Comparison of ENCODE assay signal across 24 cellular contexts in genomic region chr4:147015531-147015930, GRCh38.
"Had no signal": no experiment of that assay in that cellular context is flagged by ENCODE, and none has a peak within 500 bp of the region (broad histone marks: within the 10 kb centered on the region; RNA-seq: fewer than 3 reads in every experiment).

No MANE protein-coding gene starts in this region.

- H3K4me1 Mint-ChIP-seq: activated T-helper 17 cell treated with anti-CD3 and anti-CD28 coated beads, Interleukin-2, amount 50 U/mL, for 72 hours; natural killer cell; stimulated activated naive B cell treated with anti-CD40 and anti-IgM and Interleukin-4, amounts not matched to agents 10 μg/mL and 1 μg/mL and 100 μg/mL, for 72 hours; T-helper 17 cell had no signal

- H3K9me3 ChIP-seq: esophagus muscularis mucosa, heart left ventricle, stomach, tibial artery had no signal

- H3K27me3 ChIP-seq: esophagus muscularis mucosa, tibial artery had no signal

- H3K4me3 ChIP-seq: stomach, tibial artery had no signal

- H3K27ac Mint-ChIP-seq: activated T-helper 17 cell treated with anti-CD3 and anti-CD28 coated beads, Interleukin-2, amount 50 U/mL, for 72 hours; natural killer cell; stimulated activated naive B cell treated with anti-CD40 and anti-IgM and Interleukin-4, amounts not matched to agents 10 μg/mL and 1 μg/mL and 100 μg/mL, for 72 hours; T-helper 17 cell had no signal

- H3K9me3 Mint-ChIP-seq: activated T-cell treated with anti-CD3 and anti-CD28 coated beads, Interleukin-2, amount 50 U/mL, for 4 hours; activated T-helper 17 cell treated with anti-CD3 and anti-CD28 coated beads, Interleukin-2, amount 50 U/mL, for 72 hours; natural killer cell; stimulated activated naive B cell treated with anti-CD40 and anti-IgM and Interleukin-4, amounts not matched to agents 10 μg/mL and 1 μg/mL and 100 μg/mL, for 72 hours had no signal

- H3K36me3 Mint-ChIP-seq: natural killer cell; stimulated activated naive B cell treated with anti-CD40 and anti-IgM and Interleukin-4, amounts not matched to agents 10 μg/mL and 1 μg/mL and 100 μg/mL, for 72 hours had no signal

- H3K4me3 Mint-ChIP-seq: activated T-cell treated with anti-CD3 and anti-CD28 coated beads, Interleukin-2, amount 50 U/mL, for 4 hours; activated T-helper 17 cell treated with anti-CD3 and anti-CD28 coated beads, Interleukin-2, amount 50 U/mL, for 72 hours; natural killer cell; stimulated activated naive B cell treated with anti-CD40 and anti-IgM and Interleukin-4, amounts not matched to agents 10 μg/mL and 1 μg/mL and 100 μg/mL, for 72 hours; T-helper 17 cell had no signal

- H3K36me3 ChIP-seq: esophagus muscularis mucosa, heart left ventricle, stomach, tibial artery, WERI-Rb-1 had no signal

- H3K4me1 ChIP-seq: esophagus muscularis mucosa, foreskin keratinocyte, heart left ventricle, stomach, tibial artery had no signal

- ATAC-seq: activated CD4-positive, CD25-positive, alpha-beta regulatory T cell treated with anti-CD3 and anti-CD28 coated beads, Interleukin-2, amount 50 U/mL, for 24 hours; activated T-cell treated with anti-CD3 and anti-CD28 coated beads, Interleukin-2, amount 50 U/mL, for 4 hours; activated T-helper 17 cell treated with anti-CD3 and anti-CD28 coated beads, Interleukin-2, amount 50 U/mL, for 72 hours; foreskin keratinocyte; heart left ventricle; natural killer cell; right cardiac atrium; stimulated activated naive B cell treated with anti-CD40 and anti-IgM and Interleukin-4, amounts not matched to agents 10 μg/mL and 1 μg/mL and 100 μg/mL, for 72 hours; T-helper 17 cell had no signal

- DNase-seq: activated CD4-positive, alpha-beta T cell treated with anti-CD3 and anti-CD28 coated beads for 48 hours; activated CD4-positive, alpha-beta T cell treated with anti-CD3 and anti-CD28 coated beads, Interleukin-2, amount 50 U/mL, for 48 hours; activated CD8-positive, alpha-beta memory T cell treated with anti-CD3 and anti-CD28 coated beads, Interleukin-2, amount 50 U/mL, for 48 hours; activated gamma-delta T cell treated with Interleukin-2 at 50 U/mL for 16 hours; activated naive CD4-positive, alpha-beta T cell treated with anti-CD3 and anti-CD28 coated beads, Interleukin-2, amount 50 U/mL, for 16 hours; activated T-cell treated with anti-CD3 and anti-CD28 coated beads, Interleukin-2, amount 50 U/mL, for 4 hours; amygdala; central memory CD4-positive, alpha-beta T cell; foreskin keratinocyte; heart left ventricle; natural killer cell; posterior cingulate gyrus; right cardiac atrium; stimulated activated CD4-positive, alpha-beta T cell treated with anti-CD3 and anti-CD28 coated beads, Interleukin-15, amount 100 ng/mL, for 24 hours; stimulated activated CD4-positive, alpha-beta T cell treated with anti-CD3 and anti-CD28 coated beads, Interleukin-2, amount 100 ng/mL, for 24 hours; stimulated activated naive B cell treated with anti-CD40 and anti-IgM and Interleukin-4, amounts not matched to agents 10 μg/mL and 1 μg/mL and 100 μg/mL, for 72 hours; stomach; T-helper 17 cell; T1000; tibial artery; WERI-Rb-1 had no signal

- H3K27ac ChIP-seq: esophagus muscularis mucosa, foreskin keratinocyte, heart left ventricle, stomach, tibial artery, WERI-Rb-1 had no signal
